1 cellular context compared by ENCODE assay signal in genomic region chr2:233353769-233354499, GRCh38.
TF ChIP-seq lines count a peak whose summit lies in the region.

A gene with protein sequence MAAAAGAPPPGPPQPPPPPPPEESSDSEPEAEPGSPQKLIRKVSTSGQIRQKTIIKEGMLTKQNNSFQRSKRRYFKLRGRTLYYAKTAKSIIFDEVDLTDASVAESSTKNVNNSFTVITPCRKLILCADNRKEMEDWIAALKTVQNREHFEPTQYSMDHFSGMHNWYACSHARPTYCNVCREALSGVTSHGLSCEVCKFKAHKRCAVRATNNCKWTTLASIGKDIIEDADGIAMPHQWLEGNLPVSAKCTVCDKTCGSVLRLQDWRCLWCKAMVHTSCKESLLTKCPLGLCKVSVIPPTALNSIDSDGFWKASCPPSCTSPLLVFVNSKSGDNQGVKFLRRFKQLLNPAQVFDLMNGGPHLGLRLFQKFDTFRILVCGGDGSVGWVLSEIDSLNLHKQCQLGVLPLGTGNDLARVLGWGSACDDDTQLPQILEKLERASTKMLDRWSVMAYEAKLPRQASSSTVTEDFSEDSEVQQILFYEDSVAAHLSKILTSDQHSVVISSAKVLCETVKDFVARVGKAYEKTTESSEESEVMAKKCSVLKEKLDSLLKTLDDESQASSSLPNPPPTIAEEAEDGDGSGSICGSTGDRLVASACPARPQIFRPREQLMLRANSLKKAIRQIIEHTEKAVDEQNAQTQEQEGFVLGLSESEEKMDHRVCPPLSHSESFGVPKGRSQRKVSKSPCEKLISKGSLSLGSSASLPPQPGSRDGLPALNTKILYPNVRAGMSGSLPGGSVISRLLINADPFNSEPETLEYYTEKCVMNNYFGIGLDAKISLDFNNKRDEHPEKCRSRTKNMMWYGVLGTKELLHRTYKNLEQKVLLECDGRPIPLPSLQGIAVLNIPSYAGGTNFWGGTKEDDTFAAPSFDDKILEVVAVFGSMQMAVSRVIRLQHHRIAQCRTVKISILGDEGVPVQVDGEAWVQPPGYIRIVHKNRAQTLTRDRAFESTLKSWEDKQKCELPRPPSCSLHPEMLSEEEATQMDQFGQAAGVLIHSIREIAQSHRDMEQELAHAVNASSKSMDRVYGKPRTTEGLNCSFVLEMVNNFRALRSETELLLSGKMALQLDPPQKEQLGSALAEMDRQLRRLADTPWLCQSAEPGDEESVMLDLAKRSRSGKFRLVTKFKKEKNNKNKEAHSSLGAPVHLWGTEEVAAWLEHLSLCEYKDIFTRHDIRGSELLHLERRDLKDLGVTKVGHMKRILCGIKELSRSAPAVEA (plus strand): TSS chr2:233354494. CDS start chr2:233354519, 25 bp downstream.

TF ChIP-seq in HepG2, 621 proteins besides CTCF, POLR2A, EP300 and RAD21 (continued from another document and continues in another):
- TF ChIP-seq, protein P1, sequence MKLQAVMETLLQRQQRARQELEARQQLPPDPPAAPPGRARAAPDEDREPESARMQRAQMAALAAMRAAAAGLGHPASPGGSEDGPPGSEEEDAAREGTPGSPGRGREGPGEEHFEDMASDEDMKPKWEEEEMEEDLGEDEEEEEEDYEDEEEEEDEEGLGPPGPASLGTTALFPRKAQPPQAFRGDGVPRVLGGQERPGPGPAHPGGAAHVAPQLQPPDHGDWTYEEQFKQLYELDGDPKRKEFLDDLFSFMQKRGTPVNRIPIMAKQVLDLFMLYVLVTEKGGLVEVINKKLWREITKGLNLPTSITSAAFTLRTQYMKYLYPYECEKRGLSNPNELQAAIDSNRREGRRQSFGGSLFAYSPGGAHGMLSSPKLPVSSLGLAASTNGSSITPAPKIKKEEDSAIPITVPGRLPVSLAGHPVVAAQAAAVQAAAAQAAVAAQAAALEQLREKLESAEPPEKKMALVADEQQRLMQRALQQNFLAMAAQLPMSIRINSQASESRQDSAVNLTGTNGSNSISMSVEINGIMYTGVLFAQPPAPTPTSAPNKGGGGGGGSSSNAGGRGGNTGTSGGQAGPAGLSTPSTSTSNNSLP (IDR thresholded peaks at IDR 0.05; ENCODE audit: low read depth, low read length), result no peak
- TF ChIP-seq ZMYM2 (CRISPR knock-in tag; IDR thresholded peaks at IDR 0.05) (no peak), ZNF788 (CRISPR knock-in tag; IDR thresholded peaks at IDR 0.05; ENCODE audit: borderline replicate concordance) (no peak), RORA (CRISPR knock-in tag; IDR thresholded peaks at IDR 0.05) (no peak), ZNF530 (CRISPR knock-in tag; IDR thresholded peaks at IDR 0.05; ENCODE audit: low read depth) (no peak), TERF1 (CRISPR knock-in tag; IDR thresholded peaks at IDR 0.05) (no peak), CBFB (CRISPR knock-in tag; IDR thresholded peaks at IDR 0.05) (0 out of 2 replicates have a peak, but pooled peaks have one; percentile 39), KDM3A (CRISPR knock-in tag; IDR thresholded peaks at IDR 0.05; ENCODE audit: low read depth) (0 out of 2 replicates have a peak, but pooled peaks have one; percentile 52), TBX2 (CRISPR knock-in tag; IDR thresholded peaks at IDR 0.05; ENCODE audit: borderline replicate concordance) (peak; percentile 73; the same call in 1 of the 2 replicates), DNMT3B (CRISPR knock-in tag; conservative IDR thresholded peaks at IDR 0.05) (no peak), ZNF282 (IDR thresholded peaks at IDR 0.05; ENCODE audit: partially characterized antibody) (no peak), ZNF326 (CRISPR knock-in tag; IDR thresholded peaks at IDR 0.05; ENCODE audit: borderline replicate concordance) (no peak), CHCHD3 (CRISPR knock-in tag; IDR thresholded peaks at IDR 0.05) (no peak), FIP1L1 (IDR thresholded peaks at IDR 0.05; ENCODE audit: borderline replicate concordance, insufficient read depth, low read depth, low read length) (no peak), ADNP (CRISPR knock-in tag; IDR thresholded peaks at IDR 0.05) (no peak), CENPT (CRISPR knock-in tag; IDR thresholded peaks at IDR 0.05; ENCODE audit: low read depth) (no peak), ZNF644 (CRISPR knock-in tag; IDR thresholded peaks at IDR 0.05; ENCODE audit: low read depth) (no peak), SYNCRIP (IDR thresholded peaks at IDR 0.05; ENCODE audit: insufficient read depth, low read depth, low read length) (no peak), ATF7 (IDR thresholded peaks at IDR 0.05) (no peak), ATF7 (CRISPR knock-in tag; IDR thresholded peaks at IDR 0.05) (no peak), ZFY (CRISPR knock-in tag; IDR thresholded peaks at IDR 0.05) (peak; percentile 68), ZNF3 (CRISPR knock-in tag; IDR thresholded peaks at IDR 0.05) (no peak), BCLAF1 (IDR thresholded peaks at IDR 0.05) (no peak), XRCC5 (optimal IDR thresholded peaks at IDR 0.05; ENCODE audit: low read length) (no peak), ZBTB1 (CRISPR knock-in tag; IDR thresholded peaks at IDR 0.05; ENCODE audit: borderline replicate concordance) (no peak), ZNF878 (CRISPR knock-in tag; IDR thresholded peaks at IDR 0.05) (no peak), TOPORS (CRISPR knock-in tag; IDR thresholded peaks at IDR 0.05) (no peak), ZNF749 (CRISPR knock-in tag; IDR thresholded peaks at IDR 0.05; ENCODE audit: borderline replicate concordance) (no peak), ZNF567 (CRISPR knock-in tag; IDR thresholded peaks at IDR 0.05; ENCODE audit: borderline replicate concordance) (no peak), NBN (conservative IDR thresholded peaks at IDR 0.05) (no peak), DPF2 (CRISPR knock-in tag; IDR thresholded peaks at IDR 0.05; ENCODE audit: borderline replicate concordance, low read depth) (no peak; the same call in 1 of the 2 replicates), ZNF251 (CRISPR knock-in tag; IDR thresholded peaks at IDR 0.05) (no peak), ZSCAN9 (CRISPR knock-in tag; IDR thresholded peaks at IDR 0.05; ENCODE audit: borderline replicate concordance) (no peak), YY1 (IDR thresholded peaks at IDR 0.05; ENCODE audit: insufficient read depth, insufficient replicate concordance, low read depth, low read length) (no peak), FOXA3 (CRISPR knock-in tag; IDR thresholded peaks at IDR 0.05) (0 out of 2 replicates have a peak, but pooled peaks have one; percentile 6), ONECUT2 (CRISPR knock-in tag; IDR thresholded peaks at IDR 0.05) (peak; percentile 64; the same call in 1 of the 2 replicates), ZNF761 (CRISPR knock-in tag; conservative IDR thresholded peaks at IDR 0.05) (no peak; the same call in 1 of the 2 replicates), TGIF2 (CRISPR knock-in tag; IDR thresholded peaks at IDR 0.05) (no peak), ZNF383 (CRISPR knock-in tag; IDR thresholded peaks at IDR 0.05; ENCODE audit: borderline replicate concordance) (no peak), ZNF354B (CRISPR knock-in tag; IDR thresholded peaks at IDR 0.05) (no peak), SOX5 (CRISPR knock-in tag; IDR thresholded peaks at IDR 0.05; ENCODE audit: borderline replicate concordance) (peak; percentile 21; the same call in 1 of the 2 replicates), SP2 (CRISPR knock-in tag; IDR thresholded peaks at IDR 0.05) (no peak), ZNF674 (CRISPR knock-in tag; IDR thresholded peaks at IDR 0.05; ENCODE audit: low read depth) (no peak), ZNF724P (CRISPR knock-in tag; IDR thresholded peaks at IDR 0.05; ENCODE audit: borderline replicate concordance) (no peak), ZMAT3 (CRISPR knock-in tag; conservative IDR thresholded peaks at IDR 0.05) (peak; percentile 8; the same call in 1 of the 2 replicates)
- TF ChIP-seq, protein P2, sequence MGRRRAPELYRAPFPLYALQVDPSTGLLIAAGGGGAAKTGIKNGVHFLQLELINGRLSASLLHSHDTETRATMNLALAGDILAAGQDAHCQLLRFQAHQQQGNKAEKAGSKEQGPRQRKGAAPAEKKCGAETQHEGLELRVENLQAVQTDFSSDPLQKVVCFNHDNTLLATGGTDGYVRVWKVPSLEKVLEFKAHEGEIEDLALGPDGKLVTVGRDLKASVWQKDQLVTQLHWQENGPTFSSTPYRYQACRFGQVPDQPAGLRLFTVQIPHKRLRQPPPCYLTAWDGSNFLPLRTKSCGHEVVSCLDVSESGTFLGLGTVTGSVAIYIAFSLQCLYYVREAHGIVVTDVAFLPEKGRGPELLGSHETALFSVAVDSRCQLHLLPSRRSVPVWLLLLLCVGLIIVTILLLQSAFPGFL (CRISPR knock-in tag; IDR thresholded peaks at IDR 0.05), result no peak
- TF ChIP-seq, protein P3, sequence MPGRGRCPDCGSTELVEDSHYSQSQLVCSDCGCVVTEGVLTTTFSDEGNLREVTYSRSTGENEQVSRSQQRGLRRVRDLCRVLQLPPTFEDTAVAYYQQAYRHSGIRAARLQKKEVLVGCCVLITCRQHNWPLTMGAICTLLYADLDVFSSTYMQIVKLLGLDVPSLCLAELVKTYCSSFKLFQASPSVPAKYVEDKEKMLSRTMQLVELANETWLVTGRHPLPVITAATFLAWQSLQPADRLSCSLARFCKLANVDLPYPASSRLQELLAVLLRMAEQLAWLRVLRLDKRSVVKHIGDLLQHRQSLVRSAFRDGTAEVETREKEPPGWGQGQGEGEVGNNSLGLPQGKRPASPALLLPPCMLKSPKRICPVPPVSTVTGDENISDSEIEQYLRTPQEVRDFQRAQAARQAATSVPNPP (CRISPR knock-in tag; IDR thresholded peaks at IDR 0.05), result no peak
- TF ChIP-seq, protein P4, sequence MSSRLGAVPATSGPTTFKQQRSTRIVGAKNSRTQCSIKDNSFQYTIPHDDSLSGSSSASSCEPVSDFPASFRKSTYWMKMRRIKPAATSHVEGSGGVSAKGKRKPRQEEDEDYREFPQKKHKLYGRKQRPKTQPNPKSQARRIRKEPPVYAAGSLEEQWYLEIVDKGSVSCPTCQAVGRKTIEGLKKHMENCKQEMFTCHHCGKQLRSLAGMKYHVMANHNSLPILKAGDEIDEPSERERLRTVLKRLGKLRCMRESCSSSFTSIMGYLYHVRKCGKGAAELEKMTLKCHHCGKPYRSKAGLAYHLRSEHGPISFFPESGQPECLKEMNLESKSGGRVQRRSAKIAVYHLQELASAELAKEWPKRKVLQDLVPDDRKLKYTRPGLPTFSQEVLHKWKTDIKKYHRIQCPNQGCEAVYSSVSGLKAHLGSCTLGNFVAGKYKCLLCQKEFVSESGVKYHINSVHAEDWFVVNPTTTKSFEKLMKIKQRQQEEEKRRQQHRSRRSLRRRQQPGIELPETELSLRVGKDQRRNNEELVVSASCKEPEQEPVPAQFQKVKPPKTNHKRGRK (CRISPR knock-in tag; IDR thresholded peaks at IDR 0.05), result no peak
- TF ChIP-seq, protein P5, sequence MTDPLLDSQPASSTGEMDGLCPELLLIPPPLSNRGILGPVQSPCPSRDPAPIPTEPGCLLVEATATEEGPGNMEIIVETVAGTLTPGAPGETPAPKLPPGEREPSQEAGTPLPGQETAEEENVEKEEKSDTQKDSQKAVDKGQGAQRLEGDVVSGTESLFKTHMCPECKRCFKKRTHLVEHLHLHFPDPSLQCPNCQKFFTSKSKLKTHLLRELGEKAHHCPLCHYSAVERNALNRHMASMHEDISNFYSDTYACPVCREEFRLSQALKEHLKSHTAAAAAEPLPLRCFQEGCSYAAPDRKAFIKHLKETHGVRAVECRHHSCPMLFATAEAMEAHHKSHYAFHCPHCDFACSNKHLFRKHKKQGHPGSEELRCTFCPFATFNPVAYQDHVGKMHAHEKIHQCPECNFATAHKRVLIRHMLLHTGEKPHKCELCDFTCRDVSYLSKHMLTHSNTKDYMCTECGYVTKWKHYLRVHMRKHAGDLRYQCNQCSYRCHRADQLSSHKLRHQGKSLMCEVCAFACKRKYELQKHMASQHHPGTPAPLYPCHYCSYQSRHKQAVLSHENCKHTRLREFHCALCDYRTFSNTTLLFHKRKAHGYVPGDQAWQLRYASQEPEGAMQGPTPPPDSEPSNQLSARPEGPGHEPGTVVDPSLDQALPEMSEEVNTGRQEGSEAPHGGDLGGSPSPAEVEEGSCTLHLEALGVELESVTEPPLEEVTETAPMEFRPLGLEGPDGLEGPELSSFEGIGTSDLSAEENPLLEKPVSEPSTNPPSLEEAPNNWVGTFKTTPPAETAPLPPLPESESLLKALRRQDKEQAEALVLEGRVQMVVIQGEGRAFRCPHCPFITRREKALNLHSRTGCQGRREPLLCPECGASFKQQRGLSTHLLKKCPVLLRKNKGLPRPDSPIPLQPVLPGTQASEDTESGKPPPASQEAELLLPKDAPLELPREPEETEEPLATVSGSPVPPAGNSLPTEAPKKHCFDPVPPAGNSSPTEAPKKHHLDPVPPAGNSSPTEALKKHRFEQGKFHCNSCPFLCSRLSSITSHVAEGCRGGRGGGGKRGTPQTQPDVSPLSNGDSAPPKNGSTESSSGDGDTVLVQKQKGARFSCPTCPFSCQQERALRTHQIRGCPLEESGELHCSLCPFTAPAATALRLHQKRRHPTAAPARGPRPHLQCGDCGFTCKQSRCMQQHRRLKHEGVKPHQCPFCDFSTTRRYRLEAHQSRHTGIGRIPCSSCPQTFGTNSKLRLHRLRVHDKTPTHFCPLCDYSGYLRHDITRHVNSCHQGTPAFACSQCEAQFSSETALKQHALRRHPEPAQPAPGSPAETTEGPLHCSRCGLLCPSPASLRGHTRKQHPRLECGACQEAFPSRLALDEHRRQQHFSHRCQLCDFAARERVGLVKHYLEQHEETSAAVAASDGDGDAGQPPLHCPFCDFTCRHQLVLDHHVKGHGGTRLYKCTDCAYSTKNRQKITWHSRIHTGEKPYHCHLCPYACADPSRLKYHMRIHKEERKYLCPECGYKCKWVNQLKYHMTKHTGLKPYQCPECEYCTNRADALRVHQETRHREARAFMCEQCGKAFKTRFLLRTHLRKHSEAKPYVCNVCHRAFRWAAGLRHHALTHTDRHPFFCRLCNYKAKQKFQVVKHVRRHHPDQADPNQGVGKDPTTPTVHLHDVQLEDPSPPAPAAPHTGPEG (CRISPR knock-in tag; IDR thresholded peaks at IDR 0.05), result no peak
